ENCODE assay signal across 1 cellular context in genomic region chr13:21020176-21020575, GRCh38.
TF ChIP-seq lines count a peak whose summit lies in the region.

No MANE protein-coding gene starts in this region.

TF ChIP-seq in GM12878, 131 proteins besides CTCF, POLR2A, EP300 and RAD21:
- TF ChIP-seq, protein P1, sequence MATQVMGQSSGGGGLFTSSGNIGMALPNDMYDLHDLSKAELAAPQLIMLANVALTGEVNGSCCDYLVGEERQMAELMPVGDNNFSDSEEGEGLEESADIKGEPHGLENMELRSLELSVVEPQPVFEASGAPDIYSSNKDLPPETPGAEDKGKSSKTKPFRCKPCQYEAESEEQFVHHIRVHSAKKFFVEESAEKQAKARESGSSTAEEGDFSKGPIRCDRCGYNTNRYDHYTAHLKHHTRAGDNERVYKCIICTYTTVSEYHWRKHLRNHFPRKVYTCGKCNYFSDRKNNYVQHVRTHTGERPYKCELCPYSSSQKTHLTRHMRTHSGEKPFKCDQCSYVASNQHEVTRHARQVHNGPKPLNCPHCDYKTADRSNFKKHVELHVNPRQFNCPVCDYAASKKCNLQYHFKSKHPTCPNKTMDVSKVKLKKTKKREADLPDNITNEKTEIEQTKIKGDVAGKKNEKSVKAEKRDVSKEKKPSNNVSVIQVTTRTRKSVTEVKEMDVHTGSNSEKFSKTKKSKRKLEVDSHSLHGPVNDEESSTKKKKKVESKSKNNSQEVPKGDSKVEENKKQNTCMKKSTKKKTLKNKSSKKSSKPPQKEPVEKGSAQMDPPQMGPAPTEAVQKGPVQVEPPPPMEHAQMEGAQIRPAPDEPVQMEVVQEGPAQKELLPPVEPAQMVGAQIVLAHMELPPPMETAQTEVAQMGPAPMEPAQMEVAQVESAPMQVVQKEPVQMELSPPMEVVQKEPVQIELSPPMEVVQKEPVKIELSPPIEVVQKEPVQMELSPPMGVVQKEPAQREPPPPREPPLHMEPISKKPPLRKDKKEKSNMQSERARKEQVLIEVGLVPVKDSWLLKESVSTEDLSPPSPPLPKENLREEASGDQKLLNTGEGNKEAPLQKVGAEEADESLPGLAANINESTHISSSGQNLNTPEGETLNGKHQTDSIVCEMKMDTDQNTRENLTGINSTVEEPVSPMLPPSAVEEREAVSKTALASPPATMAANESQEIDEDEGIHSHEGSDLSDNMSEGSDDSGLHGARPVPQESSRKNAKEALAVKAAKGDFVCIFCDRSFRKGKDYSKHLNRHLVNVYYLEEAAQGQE (IDR thresholded peaks at IDR 0.05; ENCODE audit: low read depth, low read length): no peak
- TF ChIP-seq SMC3 (IDR thresholded peaks at IDR 0.05; ENCODE audit: borderline replicate concordance, low read length): no peak
- TF ChIP-seq NR2C2 (IDR thresholded peaks at IDR 0.05; ENCODE audit: borderline replicate concordance, control insufficient read depth, insufficient read length, low read depth): no peak
- no peak for TF ChIP-seq MXI1 (IDR thresholded peaks at IDR 0.05; ENCODE audit: low read depth, low read length)
- TF ChIP-seq, protein P2, sequence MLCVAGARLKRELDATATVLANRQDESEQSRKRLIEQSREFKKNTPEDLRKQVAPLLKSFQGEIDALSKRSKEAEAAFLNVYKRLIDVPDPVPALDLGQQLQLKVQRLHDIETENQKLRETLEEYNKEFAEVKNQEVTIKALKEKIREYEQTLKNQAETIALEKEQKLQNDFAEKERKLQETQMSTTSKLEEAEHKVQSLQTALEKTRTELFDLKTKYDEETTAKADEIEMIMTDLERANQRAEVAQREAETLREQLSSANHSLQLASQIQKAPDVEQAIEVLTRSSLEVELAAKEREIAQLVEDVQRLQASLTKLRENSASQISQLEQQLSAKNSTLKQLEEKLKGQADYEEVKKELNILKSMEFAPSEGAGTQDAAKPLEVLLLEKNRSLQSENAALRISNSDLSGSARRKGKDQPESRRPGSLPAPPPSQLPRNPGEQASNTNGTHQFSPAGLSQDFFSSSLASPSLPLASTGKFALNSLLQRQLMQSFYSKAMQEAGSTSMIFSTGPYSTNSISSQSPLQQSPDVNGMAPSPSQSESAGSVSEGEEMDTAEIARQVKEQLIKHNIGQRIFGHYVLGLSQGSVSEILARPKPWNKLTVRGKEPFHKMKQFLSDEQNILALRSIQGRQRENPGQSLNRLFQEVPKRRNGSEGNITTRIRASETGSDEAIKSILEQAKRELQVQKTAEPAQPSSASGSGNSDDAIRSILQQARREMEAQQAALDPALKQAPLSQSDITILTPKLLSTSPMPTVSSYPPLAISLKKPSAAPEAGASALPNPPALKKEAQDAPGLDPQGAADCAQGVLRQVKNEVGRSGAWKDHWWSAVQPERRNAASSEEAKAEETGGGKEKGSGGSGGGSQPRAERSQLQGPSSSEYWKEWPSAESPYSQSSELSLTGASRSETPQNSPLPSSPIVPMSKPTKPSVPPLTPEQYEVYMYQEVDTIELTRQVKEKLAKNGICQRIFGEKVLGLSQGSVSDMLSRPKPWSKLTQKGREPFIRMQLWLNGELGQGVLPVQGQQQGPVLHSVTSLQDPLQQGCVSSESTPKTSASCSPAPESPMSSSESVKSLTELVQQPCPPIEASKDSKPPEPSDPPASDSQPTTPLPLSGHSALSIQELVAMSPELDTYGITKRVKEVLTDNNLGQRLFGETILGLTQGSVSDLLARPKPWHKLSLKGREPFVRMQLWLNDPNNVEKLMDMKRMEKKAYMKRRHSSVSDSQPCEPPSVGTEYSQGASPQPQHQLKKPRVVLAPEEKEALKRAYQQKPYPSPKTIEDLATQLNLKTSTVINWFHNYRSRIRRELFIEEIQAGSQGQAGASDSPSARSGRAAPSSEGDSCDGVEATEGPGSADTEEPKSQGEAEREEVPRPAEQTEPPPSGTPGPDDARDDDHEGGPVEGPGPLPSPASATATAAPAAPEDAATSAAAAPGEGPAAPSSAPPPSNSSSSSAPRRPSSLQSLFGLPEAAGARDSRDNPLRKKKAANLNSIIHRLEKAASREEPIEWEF (IDR thresholded peaks at IDR 0.05; ENCODE audit: insufficient replicate concordance, low read depth, low read length): no peak
- TF ChIP-seq SUPT20H (IDR thresholded peaks at IDR 0.05; ENCODE audit: borderline replicate concordance, control insufficient read depth, low read depth, low read length): no peak
- no peak for TF ChIP-seq SMAD5 (IDR thresholded peaks at IDR 0.05; ENCODE audit: low read depth)
- TF ChIP-seq SPI1 (IDR thresholded peaks at IDR 0.05; ENCODE audit: borderline replicate concordance, insufficient read depth, low read depth, low read length): no peak
- TF ChIP-seq STAT1 (conservative IDR thresholded peaks at IDR 0.05): no peak
- TF ChIP-seq CBX3 (IDR thresholded peaks at IDR 0.05; ENCODE audit: borderline replicate concordance, low read depth): no peak
- TF ChIP-seq MYC (IDR thresholded peaks at IDR 0.05; ENCODE audit: insufficient read depth, insufficient read length, insufficient replicate concordance, low read length, severe bottlenecking): no peak
- no peak for TF ChIP-seq KDM1A (IDR thresholded peaks at IDR 0.05; ENCODE audit: borderline replicate concordance)
- no peak for TF ChIP-seq HSF1 (IDR thresholded peaks at IDR 0.05; ENCODE audit: low read depth, low read length)
- no peak for TF ChIP-seq SKIL (IDR thresholded peaks at IDR 0.05; ENCODE audit: low read depth, poor library complexity, severe bottlenecking)
- TF ChIP-seq, protein P3, sequence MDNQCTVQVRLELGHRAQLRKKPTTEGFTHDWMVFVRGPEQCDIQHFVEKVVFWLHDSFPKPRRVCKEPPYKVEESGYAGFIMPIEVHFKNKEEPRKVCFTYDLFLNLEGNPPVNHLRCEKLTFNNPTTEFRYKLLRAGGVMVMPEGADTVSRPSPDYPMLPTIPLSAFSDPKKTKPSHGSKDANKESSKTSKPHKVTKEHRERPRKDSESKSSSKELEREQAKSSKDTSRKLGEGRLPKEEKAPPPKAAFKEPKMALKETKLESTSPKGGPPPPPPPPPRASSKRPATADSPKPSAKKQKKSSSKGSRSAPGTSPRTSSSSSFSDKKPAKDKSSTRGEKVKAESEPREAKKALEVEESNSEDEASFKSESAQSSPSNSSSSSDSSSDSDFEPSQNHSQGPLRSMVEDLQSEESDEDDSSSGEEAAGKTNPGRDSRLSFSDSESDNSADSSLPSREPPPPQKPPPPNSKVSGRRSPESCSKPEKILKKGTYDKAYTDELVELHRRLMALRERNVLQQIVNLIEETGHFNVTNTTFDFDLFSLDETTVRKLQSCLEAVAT (IDR thresholded peaks at IDR 0.05): no peak
- no peak for TF ChIP-seq ZBTB40 (IDR thresholded peaks at IDR 0.05; ENCODE audit: borderline replicate concordance)
- no peak for TF ChIP-seq BHLHE40 (IDR thresholded peaks at IDR 0.05; ENCODE audit: borderline replicate concordance in 1 of 2, low read depth in 2 of 2, low read length in 1 of 2)
- no peak for TF ChIP-seq NKRF (conservative IDR thresholded peaks at IDR 0.05)
